8 cellular contexts compared by ENCODE assay signal in genomic region chr2:233063269-233063975, GRCh38. TPM values are rescaled to one million over a fixed set of nuclear protein-coding genes. Genes with fewer than 3 reads are reported as not detected.
A peak's percentile ranks its signal among the peaks of the same experiment; 100 is the strongest.
DNase-seq lines count a peak whose midpoint lies in the region; ATAC-seq and TF ChIP-seq lines count a peak whose summit lies in the region.

No MANE protein-coding gene starts in this region.

- TF ChIP-seq CTCF in spleen (IDR thresholded peaks at IDR 0.05 in 8 of 11, conservative IDR thresholded peaks at IDR 0.05 in 3 of 11), result peak in 4 of 11 experiments; percentile 17 to 32 (median 28)

- no peaks in the 10 kb centered on the region for H3K27me3 ChIP-seq in CD4-positive, alpha-beta memory T cell (ENCODE audit: insufficient read depth, low read length)
- no peaks in the 10 kb centered on the region for H3K27me3 ChIP-seq in spleen (replicated peaks in 1 of 7)
- H3K27me3 ChIP-seq in HAP-1 (ENCODE audit: low read depth), result no peaks in the 10 kb centered on the region

- ATAC-seq in GM19023 (IDR thresholded peaks at IDR 0.05; ENCODE audit: unreplicated experiment) (peak; percentile 36), HG03097 (IDR thresholded peaks at IDR 0.05; ENCODE audit: low FRiP score, unreplicated experiment) (peak; percentile 34)

- no peaks in the 10 kb centered on the region for H3K27me3 Mint-ChIP-seq in CD4-positive, alpha-beta memory T cell
- H3K27me3 Mint-ChIP-seq in activated naive CD8-positive, alpha-beta T cell treated with anti-CD3 and anti-CD28 coated beads for 36 hours, result no peaks in the 10 kb centered on the region

- in situ Hi-C loops in HAP-1 (cut with MboI; ENCODE audit: low sequenced_read_pairs), result no loop called here

- peaks cover 19 to 65% of the 10 kb centered on the region in 2 donors for H3K36me3 Mint-ChIP-seq in CD4-positive, alpha-beta memory T cell
- H3K36me3 Mint-ChIP-seq in activated naive CD8-positive, alpha-beta T cell treated with anti-CD3 and anti-CD28 coated beads for 36 hours, result peaks cover 29% of the 10 kb centered on the region

- 24 to 28% (median 25%) methylated on average over 13 of the region's 13 CpGs for WGBS in spleen, 5 donors

- CTCF ChIA-PET in CD4-positive, alpha-beta memory T cell (lab: Charles Lee; ENCODE audit: partially characterized antibody), result interaction anchor here (1.1 to 1.9 kb wide), 2 partner anchors 10 to 188 kb away, joined by 3 to 16 read pairs; partner anchors contain the start of gene ATG16L1

- peak overlapping the region; percentile 88 to 99 (median 95) for H3K27ac Mint-ChIP-seq in CD4-positive, alpha-beta memory T cell
- H3K27ac Mint-ChIP-seq in activated naive CD8-positive, alpha-beta T cell treated with anti-CD3 and anti-CD28 coated beads for 36 hours, result peak overlapping the region; percentile 98

- intact Hi-C loops in CD4-positive, alpha-beta memory T cell (cut with micrococcal nuclease), result loop anchor here (5.0 to 10.0 kb wide), 2 partner anchors 79 to 299 kb away; no protein-coding TSS in a partner anchor
- intact Hi-C loops in spleen (cut with DNase I; ENCODE audit: low total_unique reads), result loop anchor here (10.0 kb wide), 1 partner anchor 61 kb away; no protein-coding TSS in a partner anchor

- H3K9me3 ChIP-seq in CD4-positive, alpha-beta memory T cell (ENCODE audit: control insufficient read depth in 1 of 2, low read length in 2 of 2), result no peaks in the 10 kb centered on the region
- H3K9me3 ChIP-seq in spleen (no peaks in the 10 kb centered on the region), HAP-1 (no peaks in the 10 kb centered on the region)

- H3K9me3 Mint-ChIP-seq in CD4-positive, alpha-beta memory T cell, result no peaks in the 10 kb centered on the region
- no peaks in the 10 kb centered on the region for H3K9me3 Mint-ChIP-seq in activated naive CD8-positive, alpha-beta T cell treated with anti-CD3 and anti-CD28 coated beads for 36 hours

- peaks cover 19% of the 10 kb centered on the region for H3K36me3 ChIP-seq in CD4-positive, alpha-beta memory T cell (ENCODE audit: insufficient read depth, low read length)
- H3K36me3 ChIP-seq in spleen (peaks cover 0 to 67% (median 21%) of the 10 kb centered on the region in 6 donors), HAP-1 (replicated peaks) (no peaks in the 10 kb centered on the region)

- H3K27ac ChIP-seq in CD4-positive, alpha-beta memory T cell (ENCODE audit: low read depth, low read length), result peak overlapping the region; percentile 91
- H3K27ac ChIP-seq in spleen, result peak overlapping the region; percentile 89 to 97 (median 94)

- peak overlapping the region; percentile 87 to 97 (median 97) for H3K4me3 Mint-ChIP-seq in CD4-positive, alpha-beta memory T cell
- H3K4me3 Mint-ChIP-seq in activated naive CD8-positive, alpha-beta T cell treated with anti-CD3 and anti-CD28 coated beads for 36 hours, result peak overlapping the region; percentile 97

- peak overlapping the region; percentile 95 to 98 for H3K4me3 ChIP-seq in CD4-positive, alpha-beta memory T cell (ENCODE audit: low read length in 2 of 2)
- H3K4me3 ChIP-seq in spleen (peak overlapping the region; percentile 64 to 98 (median 84)), HAP-1 (no peak overlapping the region)

- peak in 2 of 3 donors; percentile 16 to 32 for TF ChIP-seq POLR2A in spleen (IDR thresholded peaks at IDR 0.05)

- peaks cover 38 to 84% (median 60%) of the 10 kb centered on the region in 4 donors for H3K4me1 Mint-ChIP-seq in CD4-positive, alpha-beta memory T cell
- H3K4me1 Mint-ChIP-seq in activated naive CD8-positive, alpha-beta T cell treated with anti-CD3 and anti-CD28 coated beads for 36 hours, result peaks cover 43% of the 10 kb centered on the region

- peaks cover 73% of the 10 kb centered on the region for H3K4me1 ChIP-seq in CD4-positive, alpha-beta memory T cell (ENCODE audit: insufficient read depth, low read length)
- H3K4me1 ChIP-seq in spleen (peaks cover 51 to 100% (median 86%) of the 10 kb centered on the region in 6 donors), HAP-1 (no peaks in the 10 kb centered on the region)

- DNase-seq in CD4-positive, alpha-beta memory T cell, result no peak
- DNase-seq in activated naive CD8-positive, alpha-beta T cell treated with anti-CD3 and anti-CD28 coated beads for 36 hours, result peak; percentile 28
- DNase-seq in spleen (peak; percentile 83), superior temporal gyrus (ENCODE audit: extremely low spot score) (no peak), HAP-1 (ENCODE audit: low spot score in 2 of 2) (no peak), NCI-H69 (lab: John Stamatoyannopoulos, UW) (no peak)

- POLR2A ChIA-PET in CD4-positive, alpha-beta memory T cell (lab: Charles Lee; ENCODE audit: partially characterized antibody), result interaction anchor here (14.9 kb wide), 1 partner anchor 17 kb away, joined by 426 read pairs; no protein-coding TSS in a partner anchor

RNA-seq across cellular contexts. Expression of gene INPP5D, which starts 3.3 kb away (rescaled TPM):
- 100 to 1,000 TPM; 117 to 127 TPM for total RNA-seq in CD4-positive, alpha-beta memory T cell
- polyA plus RNA-seq in CD4-positive, alpha-beta memory T cell, result 100 to 1,000 TPM in 1 of 2 donors, 10 to 100 TPM in 1; 29.6 to 125 TPM
- 10 to 100 TPM; 38.7 to 41.8 TPM for total RNA-seq in activated naive CD8-positive, alpha-beta T cell treated with anti-CD3 and anti-CD28 coated beads for 36 hours
- 100 to 1,000 TPM; 172 to 246 (median 186) TPM for total RNA-seq in spleen
- polyA plus RNA-seq in spleen, result 10 to 100 TPM; 71.1 to 97.8 (median 97.4) TPM

RNA-seq across cellular contexts. Expression of gene NEU2, which starts 30.9 kb away (rescaled TPM):
- not detected for total RNA-seq in CD4-positive, alpha-beta memory T cell
- not detected for polyA plus RNA-seq in CD4-positive, alpha-beta memory T cell
- total RNA-seq in activated naive CD8-positive, alpha-beta T cell treated with anti-CD3 and anti-CD28 coated beads for 36 hours, result not detected
- total RNA-seq in spleen, result not detected
- not detected for polyA plus RNA-seq in spleen

RNA-seq across cellular contexts. Expression of gene NGEF, which starts 50.4 kb away (rescaled TPM):
- not detected for total RNA-seq in CD4-positive, alpha-beta memory T cell
- polyA plus RNA-seq in CD4-positive, alpha-beta memory T cell, result not detected
- total RNA-seq in activated naive CD8-positive, alpha-beta T cell treated with anti-CD3 and anti-CD28 coated beads for 36 hours, result not detected
- under 1 TPM in 3 of 7 donors, not detected in 4; 0.23 to 0.79 (median 0.43) TPM for total RNA-seq in spleen
- polyA plus RNA-seq in spleen, result under 1 TPM in 2 of 3 donors, not detected in 1; 0.26 to 0.45 TPM

Comparison
In these comparisons a context has a peak if more than half of its experiments do, and no peak if none do; other contexts are left out.
1. DNase-seq: peak in activated naive CD8-positive, alpha-beta T cell treated with anti-CD3 and anti-CD28 coated beads for 36 hours (single experiment) and spleen (single experiment); none in CD4-positive, alpha-beta memory T cell (0 of 5), superior temporal gyrus (single experiment), HAP-1 (0 of 2) and NCI-H69 (single experiment).